Comparison of ENCODE assay signal across 10 cellular contexts in genomic region chr5:176817369-176817841, GRCh38. TPM values are rescaled to one million over a fixed set of nuclear protein-coding genes. Genes with fewer than 3 reads are reported as not detected.
DNase-seq lines count a peak whose midpoint lies in the region; ATAC-seq and TF ChIP-seq lines count a peak whose summit lies in the region.
"Had no signal": no experiment of that assay in that cellular context is flagged by ENCODE, and none has a peak within 500 bp of the region (broad histone marks: within the 10 kb centered on the region; RNA-seq: fewer than 3 reads in every experiment).

No MANE protein-coding gene starts in this region.

- TF ChIP-seq CTCF in heart left ventricle (IDR thresholded peaks at IDR 0.05) (no peak), upper lobe of right lung (IDR thresholded peaks at IDR 0.05) (no peak)

- H3K9me3 ChIP-seq in heart left ventricle (no peaks in the 10 kb centered on the region), iPS DF 6.9 (ENCODE audit: control insufficient read depth, insufficient read depth, low read length) (no peaks in the 10 kb centered on the region), upper lobe of right lung (no peaks in the 10 kb centered on the region)

- WGBS in heart left ventricle, 4 donors, result 1 to 10% (median 2%) methylated on average over 9 to 42 of the region's 42 CpGs; no CpG with 5 or more reads in 1 of the 4 donors
- no CpG with 5 or more reads among the region's 42 CpGs for WGBS in iPS DF 6.9 (ENCODE audit: insufficient coverage, insufficient read length)

- DNase-seq in heart left ventricle (no peak), cardiac septum (ENCODE audit: low spot score) (no peak), NCI-H774 (lab: John Stamatoyannopoulos, UW) (peak; percentile 63), iPS DF 6.9 (ENCODE audit: low read depth, low spot score) (no peak), upper lobe of right lung (no peak)
- DNase-seq: effector CD8-positive, alpha-beta T cell had no signal

- H3K27me3 ChIP-seq in heart left ventricle (peaks cover 33 to 80% (median 50%) of the 10 kb centered on the region in 9 donors), iPS DF 6.9 (ENCODE audit: control insufficient read depth, insufficient read depth, low read length) (peaks cover 2% of the 10 kb centered on the region), upper lobe of right lung (peaks cover 72% of the 10 kb centered on the region)

- no peak for TF ChIP-seq POLR2A in heart left ventricle (IDR thresholded peaks at IDR 0.05)

- H3K27ac ChIP-seq in heart left ventricle (no peak overlapping the region), iPS DF 6.9 (ENCODE audit: low read length) (no peak overlapping the region), upper lobe of right lung (no peak overlapping the region)

- ATAC-seq in heart left ventricle, result no peak
- no peak for ATAC-seq in upper lobe of right lung
- no peak for ATAC-seq in GM18498 (IDR thresholded peaks at IDR 0.05; ENCODE audit: unreplicated experiment)
- no peak for ATAC-seq in HG03469 (IDR thresholded peaks at IDR 0.05; ENCODE audit: unreplicated experiment)
- no peak for ATAC-seq in GM18861 (IDR thresholded peaks at IDR 0.05; ENCODE audit: unreplicated experiment)

- peak overlapping the region in 11 of 12 donors; percentile 10 to 51 (median 40) for H3K4me3 ChIP-seq in heart left ventricle
- H3K4me3 ChIP-seq in iPS DF 6.9 (ENCODE audit: low read length), result peak overlapping the region; percentile 38; the same call in 1 of the 2 replicates
- peak overlapping the region; percentile 34 for H3K4me3 ChIP-seq in upper lobe of right lung

- no peaks in the 10 kb centered on the region for H3K36me3 ChIP-seq in heart left ventricle
- H3K36me3 ChIP-seq in iPS DF 6.9 (ENCODE audit: control insufficient read depth, insufficient read depth, low read length), result no peaks in the 10 kb centered on the region
- H3K36me3 ChIP-seq in upper lobe of right lung, result no peaks in the 10 kb centered on the region

- intact Hi-C loops in heart left ventricle (cut with DNase I), result loop anchor here in 3 of 10 donors (5.0 to 10.0 kb wide), 3 partner anchors 140 to 153 kb away; no protein-coding TSS in a partner anchor
- intact Hi-C loops in cardiac septum (cut with DNase I), result no loop called here
- intact Hi-C loops in upper lobe of right lung (cut with DNase I), result no loop called here

- H3K4me1 ChIP-seq in heart left ventricle (peaks cover 0 to 15% (median 3%) of the 10 kb centered on the region in 12 donors), iPS DF 6.9 (ENCODE audit: control insufficient read depth, insufficient read depth, low read length) (peaks cover 11% of the 10 kb centered on the region), upper lobe of right lung (no peaks in the 10 kb centered on the region)

RNA-seq across cellular contexts. Expression of gene UNC5A, which starts 7.0 kb away (rescaled TPM):
- total RNA-seq in heart left ventricle (under 1 TPM in 4 of 9 donors, not detected in 5; 0.09 to 0.43 (median 0.20) TPM), cardiac septum (0.05 TPM), upper lobe of right lung (0.46 TPM)
- polyA plus RNA-seq in heart left ventricle, result not detected
- total RNA-seq: CD8-positive, alpha-beta T cell had no signal
